In genomic region chr7:81887098-81887497, GRCh38 we compare ENCODE assay signal across 12 cellular contexts.
DNase-seq lines count a peak whose midpoint lies in the region; ATAC-seq, FAIRE-seq and TF ChIP-seq lines count a peak whose summit lies in the region.
"Had no signal": no experiment of that assay in that cellular context is flagged by ENCODE, and none has a peak within 500 bp of the region (broad histone marks: within the 10 kb centered on the region; RNA-seq: fewer than 3 reads in every experiment).

No MANE protein-coding gene starts in this region.

- POLR2A ChIA-PET in endothelial cell of umbilical vein (lab: Charles Lee) = no interaction called here
- POLR2A ChIA-PET in HEK293T (lab: Yijun Ruan, JAX) = no interaction called here

- peak; percentile 30 for TF ChIP-seq POLR2A in endothelial cell of umbilical vein (IDR thresholded peaks at IDR 0.05; ENCODE audit: low read depth, low read length)

- intact Hi-C loops in endothelial cell of umbilical vein (cut with micrococcal nuclease) = loop anchor here (5.0 kb wide), 2 partner anchors 260 to 385 kb away; no protein-coding TSS in a partner anchor

- ATAC-seq in HG03045 (IDR thresholded peaks at IDR 0.05; ENCODE audit: unreplicated experiment) = peak; percentile 45
- ATAC-seq: activated CD8-positive, alpha-beta memory T cell treated with anti-CD3 and anti-CD28 coated beads, Interleukin-2, amount 10 ng/mL, durations not matched to agents 7 days and 5 days; left lobe of liver had no signal

- FAIRE-seq in endothelial cell of umbilical vein (lab: Jason Lieb, UNC) = no peak

- no peaks in the 10 kb centered on the region for H4K20me1 ChIP-seq in endothelial cell of umbilical vein (replicated peaks; ENCODE audit: control insufficient read depth, extremely low read depth, insufficient read depth, low read length)

- DNase-seq in NCI-H1694 treated with DMSO at 0.1 percent for 48 hours (lab: John Stamatoyannopoulos, UW) (peak; percentile 27), NCI-H1694 (lab: John Stamatoyannopoulos, UW) (no peak), NCI-H146 treated with DMSO at 0.1 percent for 48 hours (lab: John Stamatoyannopoulos, UW; ENCODE audit: unreplicated experiment) (peak; percentile 7), endothelial cell of umbilical vein (ENCODE audit: low read depth, low spot score) (peak; percentile 86), HEK293T (ENCODE audit: extremely low spot score) (no peak), mucosa of gallbladder (ENCODE audit: low spot score) (no peak), GM13977 (ENCODE audit: low spot score) (no peak)
- DNase-seq: 8988T; activated CD8-positive, alpha-beta memory T cell treated with anti-CD3 and anti-CD28 coated beads, Interleukin-2, amount 10 ng/mL, durations not matched to agents 7 days and 5 days; uterus had no signal

- TF ChIP-seq CTCF in endothelial cell of umbilical vein (IDR thresholded peaks at IDR 0.05; ENCODE audit: extremely low read depth in 1 of 2, insufficient read depth in 1 of 2, low read depth in 1 of 2, low read length in 2 of 2) = no peak
- TF ChIP-seq CTCF in GM13977 (IDR thresholded peaks at IDR 0.05; ENCODE audit: extremely low read depth, insufficient read depth, missing control alignments) = no peak

- H3K27ac ChIP-seq in endothelial cell of umbilical vein (ENCODE audit: insufficient read depth, low read depth, low read length) = no peak overlapping the region
- H3K27ac ChIP-seq: uterus had no signal

- CTCF ChIA-PET in endothelial cell of umbilical vein (lab: Charles Lee) (interaction anchor here (0.6 kb wide), 1 partner anchor 10 kb away, joined by 3 read pairs; no protein-coding TSS in a partner anchor), HEK293T (lab: Yijun Ruan, JAX) (no interaction called here)

- H2AFZ ChIP-seq in endothelial cell of umbilical vein (ENCODE audit: low read depth, low read length) = no peak overlapping the region

- H3K9me3 ChIP-seq in endothelial cell of umbilical vein (replicated peaks; ENCODE audit: control insufficient read depth, insufficient read depth, low read length) = no peaks in the 10 kb centered on the region
- H3K9me3 ChIP-seq: uterus had no signal

- no peak overlapping the region for H3K4me2 ChIP-seq in endothelial cell of umbilical vein (ENCODE audit: insufficient read depth, low read length)

- in situ Hi-C loops in GM13977 (cut with MboI; ENCODE audit: low pct_unique_long_range_greater_than_20kb, low sequenced_read_pairs, unreplicated experiment) = no loop called here

- peaks cover 12% of the 10 kb centered on the region for H3K4me1 ChIP-seq in endothelial cell of umbilical vein (ENCODE audit: control insufficient read depth, extremely low read depth, insufficient read depth, low read length)
- H3K4me1 ChIP-seq: uterus had no signal

- dilution Hi-C loops in endothelial cell of umbilical vein (cut with MboI; ENCODE audit: extremely low pct_ligation_motif_present, low sequenced_read_pairs) = no loop called here

- no peak overlapping the region for H3K4me3 ChIP-seq in endothelial cell of umbilical vein (replicated peaks in 1 of 3; ENCODE audit: insufficient read depth in 1 of 3, low read depth in 1 of 3, low read length in 3 of 3)
- H3K4me3 ChIP-seq: uterus had no signal

- H3K9me1 ChIP-seq in endothelial cell of umbilical vein (replicated peaks; ENCODE audit: control insufficient read depth, extremely low read depth, insufficient read depth, low read length) = no peaks in the 10 kb centered on the region

- no TSS peak for BruUV-seq in endothelial cell of umbilical vein (replicated peaks; lab: Mats Ljungman, UMichigan)

- peaks cover 0 to 2% of the 10 kb centered on the region in 2 experiments for H3K27me3 ChIP-seq in endothelial cell of umbilical vein (ENCODE audit: control insufficient read depth in 2 of 2, insufficient read depth in 2 of 2, low read length in 2 of 2)
- H3K27me3 ChIP-seq: uterus had no signal

- no peaks in the 10 kb centered on the region for H3K36me3 ChIP-seq in endothelial cell of umbilical vein (ENCODE audit: control insufficient read depth in 2 of 2, extremely low read depth in 1 of 2, insufficient read depth in 2 of 2, low read length in 2 of 2)
- H3K36me3 ChIP-seq: uterus had no signal

- H3K9ac ChIP-seq in endothelial cell of umbilical vein (replicated peaks; ENCODE audit: extremely low read depth, insufficient read depth, low read length) = no peak overlapping the region

- H3K79me2 ChIP-seq in endothelial cell of umbilical vein (ENCODE audit: control insufficient read depth, insufficient read depth, low read length) = no peaks in the 10 kb centered on the region

TF ChIP-seq in endothelial cell of umbilical vein, 7 proteins besides CTCF, POLR2A, EP300 and RAD21:
- TF ChIP-seq FOS (IDR thresholded peaks at IDR 0.05; ENCODE audit: borderline replicate concordance, insufficient read depth, low read length) (peak; percentile 31), MAX (IDR thresholded peaks at IDR 0.05; ENCODE audit: insufficient read depth, insufficient read length) (peak; percentile 7), MYC (IDR thresholded peaks at IDR 0.05; ENCODE audit: low read depth, low read length) (no peak)

TF ChIP-seq in HEK293T, 16 proteins besides CTCF, POLR2A, EP300 and RAD21:
- TF ChIP-seq SUZ12 (IDR thresholded peaks at IDR 0.05) (no peak), FOXA1 (IDR thresholded peaks at IDR 0.05) (no peak), SP1 (IDR thresholded peaks at IDR 0.05) (no peak), L3MBTL2 (conservative IDR thresholded peaks at IDR 0.05) (no peak), BHLHE40 (IDR thresholded peaks at IDR 0.05; ENCODE audit: borderline replicate concordance) (no peak), FOXK2 (IDR thresholded peaks at IDR 0.05) (no peak), TARDBP (IDR thresholded peaks at IDR 0.05) (no peak), NFRKB (IDR thresholded peaks at IDR 0.05) (no peak)
TF ChIP-seq in HEK293T: peak in this region for 0.

Comparison
In these comparisons a context has a peak if more than half of its experiments do, and no peak if none do; other contexts are left out.
1. DNase-seq: peak in NCI-H1694 treated with DMSO at 0.1 percent for 48 hours (single experiment), NCI-H146 treated with DMSO at 0.1 percent for 48 hours (single experiment) and endothelial cell of umbilical vein (single experiment); none in NCI-H1694 (single experiment), HEK293T (single experiment), mucosa of gallbladder (single experiment) and GM13977 (single experiment).